Comparison of ENCODE assay signal across 24 cellular contexts in the genomic region with DNA sequence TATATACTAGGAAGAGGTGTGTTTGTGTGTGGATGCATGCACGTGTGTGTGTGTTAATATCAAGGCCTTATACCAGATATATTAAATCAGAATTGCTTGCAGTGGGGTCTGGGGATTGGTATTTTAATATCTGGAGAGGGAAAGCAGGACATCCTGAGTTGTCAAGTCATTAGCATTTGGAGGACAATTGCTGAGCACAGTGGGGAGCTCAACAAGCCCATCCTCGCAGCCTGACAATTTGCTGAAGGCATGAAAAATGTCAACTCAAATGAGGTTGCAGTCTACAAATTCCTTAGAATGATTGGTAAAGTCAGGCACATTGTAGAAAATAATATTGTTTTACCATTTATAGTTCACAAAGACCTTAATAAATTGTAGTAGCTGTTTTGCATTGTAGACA.
"Had no signal": no experiment of that assay in that cellular context is flagged by ENCODE, and none has a peak within 500 bp of the region (broad histone marks: within the 10 kb centered on the region; RNA-seq: fewer than 3 reads in every experiment).

No MANE protein-coding gene starts in this region.

- H3K36me3 ChIP-seq: brain microvascular endothelial cell, esophagus muscularis mucosa, gastrocnemius medialis had no signal

- H3K9me3 ChIP-seq: esophagus muscularis mucosa, gastrocnemius medialis had no signal

- H3K4me3 ChIP-seq: coronary artery, dorsolateral prefrontal cortex, esophagus muscularis mucosa, gastrocnemius medialis had no signal

- H3K27ac ChIP-seq: brain microvascular endothelial cell, coronary artery, dorsolateral prefrontal cortex, esophagus muscularis mucosa, foreskin keratinocyte, gastrocnemius medialis had no signal

- ATAC-seq: activated naive CD4-positive, alpha-beta T cell treated with anti-CD3 and anti-CD28 coated beads, Interleukin-2, amount 50 U/mL, for 72 hours; activated T-cell treated with anti-CD3 and anti-CD28 coated beads, Interleukin-2, amount 50 U/mL, for 72 hours; foreskin keratinocyte; gastrocnemius medialis had no signal

- H3K27me3 ChIP-seq: brain microvascular endothelial cell, dorsolateral prefrontal cortex, esophagus muscularis mucosa, foreskin keratinocyte, gastrocnemius medialis had no signal

- DNase-seq: activated CD4-positive, alpha-beta memory T cell treated with anti-CD3 and anti-CD28 coated beads, Interleukin-2, amount 10 ng/mL, durations not matched to agents 7 days and 5 days; activated CD4-positive, alpha-beta T cell treated with anti-CD3 and anti-CD28 coated beads for 1 hour; activated CD4-positive, alpha-beta T cell treated with anti-CD3 and anti-CD28 coated beads for 4 hours; activated CD4-positive, alpha-beta T cell treated with anti-CD3 and anti-CD28 coated beads, Interleukin-2, amount 10 ng/mL, durations not matched to agents 7 days and 5 days; activated CD4-positive, alpha-beta T cell treated with anti-CD3 and anti-CD28 coated beads, Interleukin-2, amount 50 U/mL, for 4 hours; activated CD8-positive, alpha-beta memory T cell treated with anti-CD3 and anti-CD28 coated beads, Interleukin-2, amount 50 U/mL, for 48 hours; activated gamma-delta T cell; activated naive CD4-positive, alpha-beta T cell; activated naive CD4-positive, alpha-beta T cell treated with anti-CD3 and anti-CD28 coated beads, Interleukin-2, amount 10 ng/mL, durations not matched to agents 7 days and 5 days; activated naive CD8-positive, alpha-beta T cell treated with anti-CD3 and anti-CD28 coated beads, Interleukin-2, amount 10 ng/mL, durations not matched to agents 7 days and 5 days; activated T-cell treated with anti-CD3 and anti-CD28 coated beads for 4 hours; activated T-cell treated with anti-CD3 and anti-CD28 coated beads, Interleukin-2, amount 50 U/mL, for 24 hours; activated T-cell treated with anti-CD3 and anti-CD28 coated beads, Interleukin-2, amount 50 U/mL, for 72 hours; brain microvascular endothelial cell; dorsolateral prefrontal cortex; effector memory CD4-positive, alpha-beta T cell; erythroblast; foreskin keratinocyte; gastrocnemius medialis; glutamatergic neuron; T-helper 2 cell had no signal

- H3K4me1 ChIP-seq: esophagus muscularis mucosa, foreskin keratinocyte, gastrocnemius medialis had no signal
